Comparison of ENCODE assay signal across 1 cellular context in genomic region chr1:200780545-200781444, GRCh38.
TF ChIP-seq lines count a peak whose summit lies in the region.

No MANE protein-coding gene starts in this region.

TF ChIP-seq in HEK293, 187 proteins besides CTCF, POLR2A, EP300 and RAD21 (continued from another document):
- TF ChIP-seq FEZF1 (tag by site-specific recombination; IDR thresholded peaks at IDR 0.05) (0 out of 2 replicates have a peak, but pooled peaks have one; percentile 9), ZNF449 (tag by site-specific recombination; IDR thresholded peaks at IDR 0.05) (no peak), KLF1 (tag by site-specific recombination; IDR thresholded peaks at IDR 0.05) (no peak), ZIC2 (tag by site-specific recombination; IDR thresholded peaks at IDR 0.05) (no peak), ZNF600 (tag by site-specific recombination; IDR thresholded peaks at IDR 0.05) (0 out of 2 replicates have a peak, but pooled peaks have one; percentile 17)
TF ChIP-seq in HEK293: peak in this region for 5.
